In genomic region chr5:166767858-166768257, GRCh38 we compare ENCODE assay signal across 21 cellular contexts.
DNase-seq lines count a peak whose midpoint lies in the region; ATAC-seq and TF ChIP-seq lines count a peak whose summit lies in the region.
"Had no signal": no experiment of that assay in that cellular context is flagged by ENCODE, and none has a peak within 500 bp of the region (broad histone marks: within the 10 kb centered on the region; RNA-seq: fewer than 3 reads in every experiment).

No MANE protein-coding gene starts in this region.

- POLR2A ChIA-PET in SK-N-SH (lab: Yijun Ruan, JAX): no interaction called here

- H3K27me3 Mint-ChIP-seq in GM23338 (ENCODE audit: insufficient read depth, low read depth, poor library complexity): no peaks in the 10 kb centered on the region
- H3K27me3 Mint-ChIP-seq: CD4-positive, alpha-beta T cell; CD8-positive, alpha-beta memory T cell had no signal

- DNase-seq in SK-N-SH (peak; percentile 23), GM23338 (ENCODE audit: low spot score) (no peak), NCI-H82 treated with DMSO at 0.1 percent for 48 hours (lab: John Stamatoyannopoulos, UW; ENCODE audit: unreplicated experiment) (peak; percentile 28), myocyte (ENCODE audit: low read depth) (peak; percentile 12), hypothalamus (lab: John Stamatoyannopoulos, UW) (no peak)
- DNase-seq: ACHN; AML-193; BE2C; CD4-positive, alpha-beta T cell; CD8-positive, alpha-beta memory T cell; DMS53; DMS79 treated with DMSO at 0.1 percent for 48 hours; GF-D8; H9 had no signal

- H3K27me3 ChIP-seq in SK-N-SH (ENCODE audit: insufficient read depth): no peaks in the 10 kb centered on the region
- no peaks in the 10 kb centered on the region for H3K27me3 ChIP-seq in GM23338 (ENCODE audit: insufficient read depth)
- no peaks in the 10 kb centered on the region for H3K27me3 ChIP-seq in gastroesophageal sphincter
- H3K27me3 ChIP-seq: BE2C; BLaER1 treated with 17β-estradiol and CSF1 and Interleukin-3, amounts not matched to agents 10 nM and 100 nM had no signal

- no peaks in the 10 kb centered on the region for H3F3A ChIP-seq in SK-N-SH (replicated peaks; ENCODE audit: insufficient read depth)
- no peaks in the 10 kb centered on the region for H3F3A ChIP-seq in GM23338 (replicated peaks; ENCODE audit: low read depth)

- H3K4me1 Mint-ChIP-seq in GM23338: peaks cover 18% of the 10 kb centered on the region; the same call in 2 of the 3 replicates
- H3K4me1 Mint-ChIP-seq: CD14-positive monocyte; CD8-positive, alpha-beta memory T cell had no signal

- H3K9me3 ChIP-seq in SK-N-SH: 0 out of 2 replicates have a peak, but pooled peaks cover 5% of the 10 kb centered on the region
- peaks cover 0 to 9% (median 0%) of the 10 kb centered on the region in 3 donors for H3K9me3 ChIP-seq in gastroesophageal sphincter
- H3K9me3 ChIP-seq: BE2C had no signal

- peak; percentile 9; the same call in 1 of the 2 replicates for TF ChIP-seq RAD21 in SK-N-SH (IDR thresholded peaks at IDR 0.05; ENCODE audit: low read length)

- H3K27ac ChIP-seq in SK-N-SH (ENCODE audit: low read depth in 2 of 2, low read length in 1 of 2) (peak overlapping the region in 1 of 2 experiments; percentile 28; a peak in 1 of 4 replicates), GM23338 (ENCODE audit: low read depth) (no peak overlapping the region), gastroesophageal sphincter (no peak overlapping the region)
- H3K27ac ChIP-seq: 22Rv1; BLaER1 treated with 17β-estradiol and CSF1 and Interleukin-3, amounts not matched to agents 10 nM and 100 nM had no signal

- CTCF ChIA-PET in SK-N-SH (lab: Yijun Ruan, JAX): interaction anchor here (1.0 to 1.3 kb wide), 2 partner anchors 10 to 572 kb away, joined by 3 read pairs; no protein-coding TSS in a partner anchor

- TF ChIP-seq EP300 in SK-N-SH (IDR thresholded peaks at IDR 0.05; ENCODE audit: borderline replicate concordance in 1 of 2, low read depth in 1 of 2, low read length in 1 of 2) (peak in 1 of 2 experiments; percentile 89; a peak in 2 of 4 replicates), gastroesophageal sphincter (IDR thresholded peaks at IDR 0.05) (no peak)

- H3K36me3 ChIP-seq in SK-N-SH (replicated peaks in 1 of 2; ENCODE audit: control insufficient read depth in 1 of 2, insufficient read depth in 2 of 2, low read length in 1 of 2) (no peaks in the 10 kb centered on the region), GM23338 (ENCODE audit: insufficient read depth) (no peaks in the 10 kb centered on the region), gastroesophageal sphincter (no peaks in the 10 kb centered on the region)
- H3K36me3 ChIP-seq: BE2C; BLaER1 treated with 17β-estradiol and CSF1 and Interleukin-3, amounts not matched to agents 10 nM and 100 nM had no signal

- no peak overlapping the region for H3K9ac ChIP-seq in SK-N-SH
- H3K9ac ChIP-seq: BLaER1 treated with 17β-estradiol and CSF1 and Interleukin-3, amounts not matched to agents 10 nM and 100 nM had no signal

- TF ChIP-seq CTCF in SK-N-SH (IDR thresholded peaks at IDR 0.05): no peak
- no peak for TF ChIP-seq CTCF in GM23338 (conservative IDR thresholded peaks at IDR 0.05; ENCODE audit: low read depth in 2 of 2)
- TF ChIP-seq CTCF in gastroesophageal sphincter (IDR thresholded peaks at IDR 0.05): no peak

- H2AFZ ChIP-seq in SK-N-SH (ENCODE audit: low read depth) (no peak overlapping the region), GM23338 (peak overlapping the region; percentile 75; the same call in 1 of the 2 replicates)

- ATAC-seq in SK-N-SH treated with all-trans-retinoic acid at 6 μM for 48 hours: no peak
- no peak for ATAC-seq in GM23338
- ATAC-seq in gastroesophageal sphincter: no peak
- no peak for ATAC-seq in HG02981 (IDR thresholded peaks at IDR 0.05; ENCODE audit: unreplicated experiment)
- ATAC-seq: HCT116 had no signal

- H3K4me2 ChIP-seq in SK-N-SH (no peak overlapping the region), GM23338 (no peak overlapping the region)
- H3K4me2 ChIP-seq: BLaER1 treated with 17β-estradiol and CSF1 and Interleukin-3, amounts not matched to agents 10 nM and 100 nM had no signal

- H3K36me3 Mint-ChIP-seq in GM23338 (ENCODE audit: low read depth): peaks cover 20% of the 10 kb centered on the region; the same call in 2 of the 3 replicates
- H3K36me3 Mint-ChIP-seq: CD14-positive monocyte; CD8-positive, alpha-beta memory T cell had no signal

- no peak overlapping the region for H3K4me3 Mint-ChIP-seq in GM23338
- H3K4me3 Mint-ChIP-seq: CD14-positive monocyte; CD4-positive, alpha-beta T cell; CD8-positive, alpha-beta memory T cell; H9 had no signal

- H3K9me2 ChIP-seq in SK-N-SH (no peaks in the 10 kb centered on the region), GM23338 (ENCODE audit: insufficient read depth) (no peaks in the 10 kb centered on the region)

- H3K79me2 ChIP-seq in SK-N-SH (ENCODE audit: insufficient read depth): no peaks in the 10 kb centered on the region
- H3K79me2 ChIP-seq in GM23338 (replicated peaks; ENCODE audit: insufficient read depth): no peaks in the 10 kb centered on the region

- H3K4me1 ChIP-seq in SK-N-SH (ENCODE audit: control insufficient read depth in 1 of 2, insufficient read depth in 2 of 2, low read depth in 1 of 2, low read length in 1 of 2): peaks cover 0 to 4% of the 10 kb centered on the region in 2 experiments; a peak in 1 of 4 replicates
- H3K4me1 ChIP-seq in GM23338 (ENCODE audit: insufficient read depth): peaks cover 3% of the 10 kb centered on the region; the same call in 1 of the 2 replicates
- H3K4me1 ChIP-seq in gastroesophageal sphincter: no peaks in the 10 kb centered on the region
- H3K4me1 ChIP-seq: BE2C had no signal

- no peaks in the 10 kb centered on the region for H4K20me1 ChIP-seq in SK-N-SH (ENCODE audit: insufficient read depth)
- no peaks in the 10 kb centered on the region; the same call in 1 of the 2 replicates for H4K20me1 ChIP-seq in GM23338 (replicated peaks; ENCODE audit: insufficient read depth)
- H4K20me1 ChIP-seq: BLaER1 treated with 17β-estradiol and CSF1 and Interleukin-3, amounts not matched to agents 10 nM and 100 nM had no signal

- TF ChIP-seq POLR2A in gastroesophageal sphincter (IDR thresholded peaks at IDR 0.05): no peak

- H3K4me3 ChIP-seq in SK-N-SH (ENCODE audit: low read depth in 2 of 2, low read length in 1 of 2) (no peak overlapping the region), GM23338 (no peak overlapping the region), gastroesophageal sphincter (no peak overlapping the region)
- H3K4me3 ChIP-seq: BLaER1 treated with 17β-estradiol and CSF1 and Interleukin-3, amounts not matched to agents 10 nM and 100 nM had no signal

- H3K9me3 Mint-ChIP-seq in GM23338: peaks cover 18% of the 10 kb centered on the region

- H3K27ac Mint-ChIP-seq in GM23338: no peak overlapping the region; the same call in 1 of the 2 replicates
- H3K27ac Mint-ChIP-seq: CD14-positive monocyte; CD4-positive, alpha-beta T cell; CD8-positive, alpha-beta memory T cell; H9 had no signal

- 23% methylated on average over 5 of the region's 5 CpGs for WGBS in SK-N-SH (ENCODE audit: low lambda C conversion rate)
- 76 to 83% methylated on average over 3 to 4 of the region's 5 CpGs for WGBS in gastroesophageal sphincter (ENCODE audit: low coverage in 1 of 2), 2 donors

TF ChIP-seq in SK-N-SH, 30 proteins besides CTCF, POLR2A, EP300 and RAD21:
- peak; percentile 82 for TF ChIP-seq GATA2 (CRISPR knock-in tag; IDR thresholded peaks at IDR 0.05)
- TF ChIP-seq CHD2 (IDR thresholded peaks at IDR 0.05; ENCODE audit: low read length, partially characterized antibody): peak; percentile 38
- TF ChIP-seq NRF1 (IDR thresholded peaks at IDR 0.05; ENCODE audit: low read depth, low read length): no peak
- TF ChIP-seq RCOR1 (IDR thresholded peaks at IDR 0.05; ENCODE audit: low read length): peak; percentile 60; the same call in 1 of the 2 replicates
- no peak for TF ChIP-seq JUND (IDR thresholded peaks at IDR 0.05)

TF ChIP-seq in SK-N-SH treated with all-trans-retinoic acid at 6 μM for 48 hours, 23 proteins besides CTCF, POLR2A, EP300 and RAD21 (continues in another document):
- no peak for TF ChIP-seq TOX (CRISPR knock-in tag; IDR thresholded peaks at IDR 0.05; ENCODE audit: borderline replicate concordance)
- no peak for TF ChIP-seq RARB (CRISPR knock-in tag; IDR thresholded peaks at IDR 0.05)
- TF ChIP-seq ZNF565 (CRISPR knock-in tag; conservative IDR thresholded peaks at IDR 0.05; ENCODE audit: low read depth): no peak
- no peak for TF ChIP-seq ESRRG (CRISPR knock-in tag; IDR thresholded peaks at IDR 0.05)
- no peak for TF ChIP-seq ZNF8 (CRISPR knock-in tag; IDR thresholded peaks at IDR 0.05)

TF ChIP-seq in GM23338, 12 proteins besides CTCF, POLR2A, EP300 and RAD21 (continues in another document):
- TF ChIP-seq EZH2 (IDR thresholded peaks at IDR 0.05; ENCODE audit: low read depth, unreplicated experiment) (no peak), CREB1 (CRISPR knock-in tag; IDR thresholded peaks at IDR 0.05; ENCODE audit: low read depth) (no peak), POLR2AphosphoS5 (IDR thresholded peaks at IDR 0.05; ENCODE audit: low read depth) (no peak), STAT1 (IDR thresholded peaks at IDR 0.05; ENCODE audit: unreplicated experiment) (no peak), NANOG (IDR thresholded peaks at IDR 0.05; ENCODE audit: borderline replicate concordance) (no peak), EZH2phosphoT487 (IDR thresholded peaks at IDR 0.05; ENCODE audit: unreplicated experiment) (no peak)

Comparison
In these comparisons a context has a peak if more than half of its experiments do, and no peak if none do; other contexts are left out.
1. DNase-seq: peak in SK-N-SH (single experiment), NCI-H82 treated with DMSO at 0.1 percent for 48 hours (single experiment) and myocyte (single experiment); none in GM23338 (single experiment) and hypothalamus (0 of 51).